Comparison of ENCODE assay signal across 18 cellular contexts in genomic region chr2:132824716-132825115, GRCh38.
DNase-seq lines count a peak whose midpoint lies in the region; ATAC-seq and TF ChIP-seq lines count a peak whose summit lies in the region.
"Had no signal": no experiment of that assay in that cellular context is flagged by ENCODE, and none has a peak within 500 bp of the region (broad histone marks: within the 10 kb centered on the region; RNA-seq: fewer than 3 reads in every experiment).

No MANE protein-coding gene starts in this region.

- intact Hi-C loops in A673 (cut with micrococcal nuclease; ENCODE audit: unreplicated experiment): no loop called here

- peak; percentile 49 for DNase-seq in A673 (ENCODE audit: low spot score)
- peak; percentile 3 for DNase-seq in RKO (ENCODE audit: low spot score)
- peak; percentile 60 for DNase-seq in fibroblast of villous mesenchyme (ENCODE audit: low read depth)
- no peak for DNase-seq in stimulated activated naive CD8-positive, alpha-beta T cell treated with anti-CD3 and anti-CD28 coated beads, Interleukin-15, amount 100 ng/mL, for 72 hours
- DNase-seq in nucleus accumbens (lab: John Stamatoyannopoulos, UW): no peak
- no peak for DNase-seq in globus pallidus (ENCODE audit: low spot score)
- no peak for DNase-seq in cerebellar nuclear complex (lab: John Stamatoyannopoulos, UW)
- DNase-seq: activated CD4-positive, alpha-beta T cell treated with anti-CD3 and anti-CD28 coated beads, Interleukin-2, amount 50 U/mL, for 1 hour; activated naive CD8-positive, alpha-beta T cell treated with anti-CD3 and anti-CD28 coated beads for 36 hours; activated T-cell treated with anti-CD3 and anti-CD28 coated beads, Interleukin-2, amount 50 U/mL, for 48 hours; GF-D8; MV-4-11; naive thymus-derived CD8-positive, alpha-beta T cell; NCI-H2107; stimulated activated naive CD4-positive, alpha-beta T cell treated with Interleukin-2 at 50 U/mL for 16 hours had no signal

- no peaks in the 10 kb centered on the region for H3K27me3 ChIP-seq in A673 (replicated peaks; ENCODE audit: insufficient read depth, low read depth, low read length, poor library complexity)

- no peaks in the 10 kb centered on the region for H3K27me3 Mint-ChIP-seq in stimulated activated naive CD8-positive, alpha-beta T cell treated with anti-CD3 and anti-CD28 coated beads, Interleukin-15, amount 100 ng/mL, for 72 hours
- H3K27me3 Mint-ChIP-seq: activated naive CD8-positive, alpha-beta T cell treated with anti-CD3 and anti-CD28 coated beads for 36 hours had no signal

- H3K27ac ChIP-seq in A673 (ENCODE audit: low read depth, low read length, poor library complexity, severe bottlenecking): no peak overlapping the region

- H3K4me3 Mint-ChIP-seq in stimulated activated naive CD8-positive, alpha-beta T cell treated with anti-CD3 and anti-CD28 coated beads, Interleukin-15, amount 100 ng/mL, for 72 hours: no peak overlapping the region
- H3K4me3 Mint-ChIP-seq: activated naive CD8-positive, alpha-beta T cell treated with anti-CD3 and anti-CD28 coated beads for 36 hours; naive thymus-derived CD8-positive, alpha-beta T cell had no signal

- BruUV-seq in A673 (replicated peaks; lab: Mats Ljungman, UMichigan): no TSS peak

- H3K4me1 ChIP-seq in A673 (ENCODE audit: insufficient read depth, low read length, poor library complexity, severe bottlenecking): peaks cover 15% of the 10 kb centered on the region
- H3K4me1 ChIP-seq: HAP-1 had no signal

- peaks cover 6 to 7% of the 10 kb centered on the region in 2 donors for H3K9me3 Mint-ChIP-seq in stimulated activated naive CD8-positive, alpha-beta T cell treated with anti-CD3 and anti-CD28 coated beads, Interleukin-15, amount 100 ng/mL, for 72 hours

- TF ChIP-seq CTCF in A673 (conservative IDR thresholded peaks at IDR 0.05; ENCODE audit: low read depth, low read length) (no peak), fibroblast of villous mesenchyme (IDR thresholded peaks at IDR 0.05; ENCODE audit: insufficient read depth, low read depth, low read length) (no peak)

- CTCF ChIA-PET in A673 (lab: Charles Lee): no interaction called here

- no peak overlapping the region for H3K27ac Mint-ChIP-seq in stimulated activated naive CD8-positive, alpha-beta T cell treated with anti-CD3 and anti-CD28 coated beads, Interleukin-15, amount 100 ng/mL, for 72 hours
- H3K27ac Mint-ChIP-seq: activated naive CD8-positive, alpha-beta T cell treated with anti-CD3 and anti-CD28 coated beads for 36 hours; naive thymus-derived CD8-positive, alpha-beta T cell had no signal

- POLR2A ChIA-PET in A673 (lab: Charles Lee; ENCODE audit: low non-redundant PET): no interaction called here

- no peaks in the 10 kb centered on the region for H3K4me1 Mint-ChIP-seq in stimulated activated naive CD8-positive, alpha-beta T cell treated with anti-CD3 and anti-CD28 coated beads, Interleukin-15, amount 100 ng/mL, for 72 hours
- H3K4me1 Mint-ChIP-seq: activated naive CD8-positive, alpha-beta T cell treated with anti-CD3 and anti-CD28 coated beads for 36 hours; naive thymus-derived CD8-positive, alpha-beta T cell had no signal

- H3K9me3 ChIP-seq in A673 (ENCODE audit: low read depth, low read length, poor library complexity, severe bottlenecking): no peaks in the 10 kb centered on the region
- H3K9me3 ChIP-seq: HAP-1 had no signal

- no peaks in the 10 kb centered on the region for H3K36me3 ChIP-seq in A673 (ENCODE audit: insufficient read depth, low read length, poor library complexity, severe bottlenecking)
- H3K36me3 ChIP-seq: HAP-1 had no signal

- H3K4me3 ChIP-seq in A673 (ENCODE audit: low read depth, low read length, poor library complexity, severe bottlenecking) (no peak overlapping the region), fibroblast of villous mesenchyme (ENCODE audit: low read depth, low read length) (no peak overlapping the region)
- H3K4me3 ChIP-seq: HAP-1, lung had no signal

- ATAC-seq in GM19395 (IDR thresholded peaks at IDR 0.05; ENCODE audit: unreplicated experiment): peak; percentile 43
- ATAC-seq in stimulated activated naive CD8-positive, alpha-beta T cell treated with anti-CD3 and anti-CD28 coated beads, Interleukin-15, amount 100 ng/mL, for 72 hours: no peak
- ATAC-seq: naive thymus-derived CD8-positive, alpha-beta T cell had no signal

Comparison
In these comparisons a context has a peak if more than half of its experiments do, and no peak if none do; other contexts are left out.
1. DNase-seq: peak in A673 (single experiment), RKO (single experiment) and fibroblast of villous mesenchyme (single experiment); none in stimulated activated naive CD8-positive, alpha-beta T cell treated with anti-CD3 and anti-CD28 coated beads, Interleukin-15, amount 100 ng/mL, for 72 hours (0 of 2), nucleus accumbens (0 of 56), globus pallidus (single experiment) and cerebellar nuclear complex (0 of 2).